Comparison of ENCODE assay signal across 1 cellular context in the genomic region with DNA sequence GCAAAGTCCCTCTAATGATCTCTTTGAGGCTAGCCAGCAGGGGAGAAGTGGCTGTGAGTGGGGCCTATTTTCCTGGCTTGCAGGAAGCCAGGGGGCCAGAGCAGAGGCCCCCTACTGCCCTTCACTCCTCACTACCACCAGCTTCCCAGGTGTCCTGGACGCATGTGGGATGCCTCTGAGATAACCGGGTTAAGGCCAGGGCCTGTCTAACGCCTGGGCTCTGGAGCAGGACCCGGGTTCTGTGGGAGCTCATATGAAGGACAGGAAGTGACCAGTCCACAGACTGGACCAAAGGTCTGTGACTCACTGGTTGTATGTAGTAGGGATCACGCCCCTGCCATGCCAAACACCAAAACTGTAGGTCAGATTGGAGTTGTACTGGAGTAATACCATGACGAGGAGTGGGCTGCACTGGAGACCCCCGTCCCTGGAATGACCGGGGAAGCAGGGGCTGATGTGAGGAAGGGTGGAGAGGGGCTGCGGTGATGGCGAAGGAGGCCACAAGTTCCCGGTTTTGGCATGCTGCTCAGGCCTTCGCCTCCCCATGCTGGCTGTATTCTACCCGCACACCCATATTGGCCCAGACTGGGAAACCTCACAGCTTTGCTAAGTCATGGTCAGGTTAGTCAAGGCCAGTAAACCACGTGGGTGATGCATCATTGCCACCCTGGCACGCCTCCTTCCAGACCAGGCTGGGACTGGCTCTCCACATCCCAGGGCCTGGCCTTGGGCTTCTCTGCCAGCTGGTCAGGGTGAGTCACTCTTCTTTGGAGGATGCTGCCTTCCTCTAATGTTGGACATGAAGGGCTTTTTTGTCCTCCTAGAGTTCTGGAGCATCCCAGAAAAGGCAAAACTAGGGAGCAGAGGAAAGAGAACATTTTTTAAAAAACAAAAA.
TF ChIP-seq lines count a peak whose summit lies in the region.

No MANE protein-coding gene starts in this region.

TF ChIP-seq in HepG2, 621 proteins besides CTCF, POLR2A, EP300 and RAD21 (continued from another document and continues in another):
- TF ChIP-seq, protein P1, sequence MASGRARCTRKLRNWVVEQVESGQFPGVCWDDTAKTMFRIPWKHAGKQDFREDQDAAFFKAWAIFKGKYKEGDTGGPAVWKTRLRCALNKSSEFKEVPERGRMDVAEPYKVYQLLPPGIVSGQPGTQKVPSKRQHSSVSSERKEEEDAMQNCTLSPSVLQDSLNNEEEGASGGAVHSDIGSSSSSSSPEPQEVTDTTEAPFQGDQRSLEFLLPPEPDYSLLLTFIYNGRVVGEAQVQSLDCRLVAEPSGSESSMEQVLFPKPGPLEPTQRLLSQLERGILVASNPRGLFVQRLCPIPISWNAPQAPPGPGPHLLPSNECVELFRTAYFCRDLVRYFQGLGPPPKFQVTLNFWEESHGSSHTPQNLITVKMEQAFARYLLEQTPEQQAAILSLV (CRISPR knock-in tag; IDR thresholded peaks at IDR 0.05; ENCODE audit: borderline replicate concordance), result no peak
- TF ChIP-seq NR1H2 (CRISPR knock-in tag; IDR thresholded peaks at IDR 0.05; ENCODE audit: borderline replicate concordance, low read depth), result no peak
- no peak for TF ChIP-seq ADNP (CRISPR knock-in tag; IDR thresholded peaks at IDR 0.05)
- no peak for TF ChIP-seq SNAI1 (CRISPR knock-in tag; IDR thresholded peaks at IDR 0.05; ENCODE audit: borderline replicate concordance)
- peak; percentile 67; the same call in 1 of the 3 replicates for TF ChIP-seq MXI1 (IDR thresholded peaks at IDR 0.05; ENCODE audit: borderline replicate concordance, low read depth, low read length)
- no peak for TF ChIP-seq EZH2 (conservative IDR thresholded peaks at IDR 0.05; ENCODE audit: low read depth, low read length)
- TF ChIP-seq, protein P2, sequence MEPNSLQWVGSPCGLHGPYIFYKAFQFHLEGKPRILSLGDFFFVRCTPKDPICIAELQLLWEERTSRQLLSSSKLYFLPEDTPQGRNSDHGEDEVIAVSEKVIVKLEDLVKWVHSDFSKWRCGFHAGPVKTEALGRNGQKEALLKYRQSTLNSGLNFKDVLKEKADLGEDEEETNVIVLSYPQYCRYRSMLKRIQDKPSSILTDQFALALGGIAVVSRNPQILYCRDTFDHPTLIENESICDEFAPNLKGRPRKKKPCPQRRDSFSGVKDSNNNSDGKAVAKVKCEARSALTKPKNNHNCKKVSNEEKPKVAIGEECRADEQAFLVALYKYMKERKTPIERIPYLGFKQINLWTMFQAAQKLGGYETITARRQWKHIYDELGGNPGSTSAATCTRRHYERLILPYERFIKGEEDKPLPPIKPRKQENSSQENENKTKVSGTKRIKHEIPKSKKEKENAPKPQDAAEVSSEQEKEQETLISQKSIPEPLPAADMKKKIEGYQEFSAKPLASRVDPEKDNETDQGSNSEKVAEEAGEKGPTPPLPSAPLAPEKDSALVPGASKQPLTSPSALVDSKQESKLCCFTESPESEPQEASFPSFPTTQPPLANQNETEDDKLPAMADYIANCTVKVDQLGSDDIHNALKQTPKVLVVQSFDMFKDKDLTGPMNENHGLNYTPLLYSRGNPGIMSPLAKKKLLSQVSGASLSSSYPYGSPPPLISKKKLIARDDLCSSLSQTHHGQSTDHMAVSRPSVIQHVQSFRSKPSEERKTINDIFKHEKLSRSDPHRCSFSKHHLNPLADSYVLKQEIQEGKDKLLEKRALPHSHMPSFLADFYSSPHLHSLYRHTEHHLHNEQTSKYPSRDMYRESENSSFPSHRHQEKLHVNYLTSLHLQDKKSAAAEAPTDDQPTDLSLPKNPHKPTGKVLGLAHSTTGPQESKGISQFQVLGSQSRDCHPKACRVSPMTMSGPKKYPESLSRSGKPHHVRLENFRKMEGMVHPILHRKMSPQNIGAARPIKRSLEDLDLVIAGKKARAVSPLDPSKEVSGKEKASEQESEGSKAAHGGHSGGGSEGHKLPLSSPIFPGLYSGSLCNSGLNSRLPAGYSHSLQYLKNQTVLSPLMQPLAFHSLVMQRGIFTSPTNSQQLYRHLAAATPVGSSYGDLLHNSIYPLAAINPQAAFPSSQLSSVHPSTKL (CRISPR knock-in tag; IDR thresholded peaks at IDR 0.05), result peak; percentile 29
- TF ChIP-seq MZF1 (CRISPR knock-in tag; IDR thresholded peaks at IDR 0.05; ENCODE audit: borderline replicate concordance), result no peak
- no peak for TF ChIP-seq ELF4 (CRISPR knock-in tag; IDR thresholded peaks at IDR 0.05; ENCODE audit: borderline replicate concordance)
- TF ChIP-seq SMAD3 (CRISPR knock-in tag; IDR thresholded peaks at IDR 0.05), result no peak
- TF ChIP-seq, protein P3, sequence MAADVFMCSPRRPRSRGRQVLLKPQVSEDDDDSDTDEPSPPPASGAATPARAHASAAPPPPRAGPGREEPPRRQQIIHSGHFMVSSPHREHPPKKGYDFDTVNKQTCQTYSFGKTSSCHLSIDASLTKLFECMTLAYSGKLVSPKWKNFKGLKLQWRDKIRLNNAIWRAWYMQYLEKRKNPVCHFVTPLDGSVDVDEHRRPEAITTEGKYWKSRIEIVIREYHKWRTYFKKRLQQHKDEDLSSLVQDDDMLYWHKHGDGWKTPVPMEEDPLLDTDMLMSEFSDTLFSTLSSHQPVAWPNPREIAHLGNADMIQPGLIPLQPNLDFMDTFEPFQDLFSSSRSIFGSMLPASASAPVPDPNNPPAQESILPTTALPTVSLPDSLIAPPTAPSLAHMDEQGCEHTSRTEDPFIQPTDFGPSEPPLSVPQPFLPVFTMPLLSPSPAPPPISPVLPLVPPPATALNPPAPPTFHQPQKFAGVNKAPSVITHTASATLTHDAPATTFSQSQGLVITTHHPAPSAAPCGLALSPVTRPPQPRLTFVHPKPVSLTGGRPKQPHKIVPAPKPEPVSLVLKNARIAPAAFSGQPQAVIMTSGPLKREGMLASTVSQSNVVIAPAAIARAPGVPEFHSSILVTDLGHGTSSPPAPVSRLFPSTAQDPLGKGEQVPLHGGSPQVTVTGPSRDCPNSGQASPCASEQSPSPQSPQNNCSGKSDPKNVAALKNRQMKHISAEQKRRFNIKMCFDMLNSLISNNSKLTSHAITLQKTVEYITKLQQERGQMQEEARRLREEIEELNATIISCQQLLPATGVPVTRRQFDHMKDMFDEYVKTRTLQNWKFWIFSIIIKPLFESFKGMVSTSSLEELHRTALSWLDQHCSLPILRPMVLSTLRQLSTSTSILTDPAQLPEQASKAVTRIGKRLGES (CRISPR knock-in tag; IDR thresholded peaks at IDR 0.05; ENCODE audit: borderline replicate concordance), result no peak
- no peak for TF ChIP-seq ZNF660 (CRISPR knock-in tag; IDR thresholded peaks at IDR 0.05; ENCODE audit: borderline replicate concordance, low read depth)
- TF ChIP-seq RFX3 (CRISPR knock-in tag; IDR thresholded peaks at IDR 0.05), result no peak
- TF ChIP-seq RBFOX2 (IDR thresholded peaks at IDR 0.05; ENCODE audit: low read depth, low read length), result no peak
- TF ChIP-seq CAMTA2 (CRISPR knock-in tag; IDR thresholded peaks at IDR 0.05; ENCODE audit: borderline replicate concordance), result 0 out of 2 replicates have a peak, but pooled peaks have one; percentile 47
- TF ChIP-seq YEATS2 (CRISPR knock-in tag; IDR thresholded peaks at IDR 0.05; ENCODE audit: borderline replicate concordance), result peak; percentile 61; the same call in 1 of the 2 replicates
- TF ChIP-seq NFE2 (CRISPR knock-in tag; IDR thresholded peaks at IDR 0.05), result peak; percentile 86
- TF ChIP-seq ZNF547 (CRISPR knock-in tag; IDR thresholded peaks at IDR 0.05), result no peak
- no peak; the same call in 1 of the 2 replicates for TF ChIP-seq MYC (CRISPR knock-in tag; IDR thresholded peaks at IDR 0.05; ENCODE audit: borderline replicate concordance)
- no peak for TF ChIP-seq ZNF598 (CRISPR knock-in tag; IDR thresholded peaks at IDR 0.05; ENCODE audit: borderline replicate concordance)
- TF ChIP-seq, protein P4, sequence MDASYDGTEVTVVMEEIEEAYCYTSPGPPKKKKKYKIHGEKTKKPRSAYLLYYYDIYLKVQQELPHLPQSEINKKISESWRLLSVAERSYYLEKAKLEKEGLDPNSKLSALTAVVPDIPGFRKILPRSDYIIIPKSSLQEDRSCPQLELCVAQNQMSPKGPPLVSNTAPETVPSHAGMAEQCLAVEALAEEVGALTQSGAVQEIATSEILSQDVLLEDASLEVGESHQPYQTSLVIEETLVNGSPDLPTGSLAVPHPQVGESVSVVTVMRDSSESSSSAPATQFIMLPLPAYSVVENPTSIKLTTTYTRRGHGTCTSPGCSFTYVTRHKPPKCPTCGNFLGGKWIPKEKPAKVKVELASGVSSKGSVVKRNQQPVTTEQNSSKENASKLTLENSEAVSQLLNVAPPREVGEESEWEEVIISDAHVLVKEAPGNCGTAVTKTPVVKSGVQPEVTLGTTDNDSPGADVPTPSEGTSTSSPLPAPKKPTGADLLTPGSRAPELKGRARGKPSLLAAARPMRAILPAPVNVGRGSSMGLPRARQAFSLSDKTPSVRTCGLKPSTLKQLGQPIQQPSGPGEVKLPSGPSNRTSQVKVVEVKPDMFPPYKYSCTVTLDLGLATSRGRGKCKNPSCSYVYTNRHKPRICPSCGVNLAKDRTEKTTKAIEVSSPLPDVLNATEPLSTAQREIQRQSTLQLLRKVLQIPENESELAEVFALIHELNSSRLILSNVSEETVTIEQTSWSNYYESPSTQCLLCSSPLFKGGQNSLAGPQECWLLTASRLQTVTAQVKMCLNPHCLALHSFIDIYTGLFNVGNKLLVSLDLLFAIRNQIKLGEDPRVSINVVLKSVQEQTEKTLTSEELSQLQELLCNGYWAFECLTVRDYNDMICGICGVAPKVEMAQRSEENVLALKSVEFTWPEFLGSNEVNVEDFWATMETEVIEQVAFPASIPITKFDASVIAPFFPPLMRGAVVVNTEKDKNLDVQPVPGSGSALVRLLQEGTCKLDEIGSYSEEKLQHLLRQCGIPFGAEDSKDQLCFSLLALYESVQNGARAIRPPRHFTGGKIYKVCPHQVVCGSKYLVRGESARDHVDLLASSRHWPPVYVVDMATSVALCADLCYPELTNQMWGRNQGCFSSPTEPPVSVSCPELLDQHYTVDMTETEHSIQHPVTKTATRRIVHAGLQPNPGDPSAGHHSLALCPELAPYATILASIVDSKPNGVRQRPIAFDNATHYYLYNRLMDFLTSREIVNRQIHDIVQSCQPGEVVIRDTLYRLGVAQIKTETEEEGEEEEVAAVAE (CRISPR knock-in tag; IDR thresholded peaks at IDR 0.05; ENCODE audit: borderline replicate concordance), result no peak
- no peak for TF ChIP-seq SKI (IDR thresholded peaks at IDR 0.05; ENCODE audit: partially characterized antibody)
- TF ChIP-seq SP1 (IDR thresholded peaks at IDR 0.05), result no peak
- TF ChIP-seq SP1 (CRISPR knock-in tag; IDR thresholded peaks at IDR 0.05), result 0 out of 2 replicates have a peak, but pooled peaks have one; percentile 22
- TF ChIP-seq HMG20B (CRISPR knock-in tag; conservative IDR thresholded peaks at IDR 0.05), result 0 out of 2 replicates have a peak, but pooled peaks have one; percentile 55
- no peak for TF ChIP-seq ZNF138 (CRISPR knock-in tag; IDR thresholded peaks at IDR 0.05; ENCODE audit: low read depth)
- TF ChIP-seq ZNF672 (CRISPR knock-in tag; IDR thresholded peaks at IDR 0.05), result no peak
- no peak for TF ChIP-seq CHCHD3 (CRISPR knock-in tag; IDR thresholded peaks at IDR 0.05)
- no peak for TF ChIP-seq ZFP36L1 (CRISPR knock-in tag; IDR thresholded peaks at IDR 0.05)
- TF ChIP-seq PAX8 (CRISPR knock-in tag; IDR thresholded peaks at IDR 0.05; ENCODE audit: borderline replicate concordance), result no peak
- TF ChIP-seq ZNF883 (CRISPR knock-in tag; IDR thresholded peaks at IDR 0.05; ENCODE audit: not compliant biosample characterization), result no peak
- no peak for TF ChIP-seq ZKSCAN1 (IDR thresholded peaks at IDR 0.05; ENCODE audit: low read length)
- TF ChIP-seq EEA1 (CRISPR knock-in tag; IDR thresholded peaks at IDR 0.05; ENCODE audit: borderline replicate concordance), result no peak
- TF ChIP-seq ZNF256 (CRISPR knock-in tag; conservative IDR thresholded peaks at IDR 0.05), result no peak
- no peak for TF ChIP-seq KLF15 (CRISPR knock-in tag; IDR thresholded peaks at IDR 0.05; ENCODE audit: borderline replicate concordance)
- TF ChIP-seq ISX (CRISPR knock-in tag; conservative IDR thresholded peaks at IDR 0.05), result no peak
- no peak for TF ChIP-seq PPARG (CRISPR knock-in tag; conservative IDR thresholded peaks at IDR 0.05)
- TF ChIP-seq, protein P5, sequence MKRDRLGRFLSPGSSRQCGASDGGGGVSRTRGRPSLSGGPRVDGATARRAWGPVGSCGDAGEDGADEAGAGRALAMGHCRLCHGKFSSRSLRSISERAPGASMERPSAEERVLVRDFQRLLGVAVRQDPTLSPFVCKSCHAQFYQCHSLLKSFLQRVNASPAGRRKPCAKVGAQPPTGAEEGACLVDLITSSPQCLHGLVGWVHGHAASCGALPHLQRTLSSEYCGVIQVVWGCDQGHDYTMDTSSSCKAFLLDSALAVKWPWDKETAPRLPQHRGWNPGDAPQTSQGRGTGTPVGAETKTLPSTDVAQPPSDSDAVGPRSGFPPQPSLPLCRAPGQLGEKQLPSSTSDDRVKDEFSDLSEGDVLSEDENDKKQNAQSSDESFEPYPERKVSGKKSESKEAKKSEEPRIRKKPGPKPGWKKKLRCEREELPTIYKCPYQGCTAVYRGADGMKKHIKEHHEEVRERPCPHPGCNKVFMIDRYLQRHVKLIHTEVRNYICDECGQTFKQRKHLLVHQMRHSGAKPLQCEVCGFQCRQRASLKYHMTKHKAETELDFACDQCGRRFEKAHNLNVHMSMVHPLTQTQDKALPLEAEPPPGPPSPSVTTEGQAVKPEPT (CRISPR knock-in tag; IDR thresholded peaks at IDR 0.05; ENCODE audit: low read depth), result no peak
- TF ChIP-seq, protein P6, sequence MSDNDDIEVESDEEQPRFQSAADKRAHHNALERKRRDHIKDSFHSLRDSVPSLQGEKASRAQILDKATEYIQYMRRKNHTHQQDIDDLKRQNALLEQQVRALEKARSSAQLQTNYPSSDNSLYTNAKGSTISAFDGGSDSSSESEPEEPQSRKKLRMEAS (IDR thresholded peaks at IDR 0.05), result peak; percentile 36; the same call in 1 of the 2 replicates
- no peak for TF ChIP-seq ZNF761 (CRISPR knock-in tag; conservative IDR thresholded peaks at IDR 0.05)
- TF ChIP-seq MIXL1 (CRISPR knock-in tag; IDR thresholded peaks at IDR 0.05), result no peak
- no peak for TF ChIP-seq ZNF839 (CRISPR knock-in tag; IDR thresholded peaks at IDR 0.05; ENCODE audit: borderline replicate concordance)
- no peak for TF ChIP-seq ZNF629 (CRISPR knock-in tag; conservative IDR thresholded peaks at IDR 0.05)
- TF ChIP-seq TBX3 (IDR thresholded peaks at IDR 0.05; ENCODE audit: borderline replicate concordance), result no peak
- TF ChIP-seq, protein P7, sequence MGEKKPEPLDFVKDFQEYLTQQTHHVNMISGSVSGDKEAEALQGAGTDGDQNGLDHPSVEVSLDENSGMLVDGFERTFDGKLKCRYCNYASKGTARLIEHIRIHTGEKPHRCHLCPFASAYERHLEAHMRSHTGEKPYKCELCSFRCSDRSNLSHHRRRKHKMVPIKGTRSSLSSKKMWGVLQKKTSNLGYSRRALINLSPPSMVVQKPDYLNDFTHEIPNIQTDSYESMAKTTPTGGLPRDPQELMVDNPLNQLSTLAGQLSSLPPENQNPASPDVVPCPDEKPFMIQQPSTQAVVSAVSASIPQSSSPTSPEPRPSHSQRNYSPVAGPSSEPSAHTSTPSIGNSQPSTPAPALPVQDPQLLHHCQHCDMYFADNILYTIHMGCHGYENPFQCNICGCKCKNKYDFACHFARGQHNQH (CRISPR knock-in tag; IDR thresholded peaks at IDR 0.05), result no peak
- TF ChIP-seq, protein P8, sequence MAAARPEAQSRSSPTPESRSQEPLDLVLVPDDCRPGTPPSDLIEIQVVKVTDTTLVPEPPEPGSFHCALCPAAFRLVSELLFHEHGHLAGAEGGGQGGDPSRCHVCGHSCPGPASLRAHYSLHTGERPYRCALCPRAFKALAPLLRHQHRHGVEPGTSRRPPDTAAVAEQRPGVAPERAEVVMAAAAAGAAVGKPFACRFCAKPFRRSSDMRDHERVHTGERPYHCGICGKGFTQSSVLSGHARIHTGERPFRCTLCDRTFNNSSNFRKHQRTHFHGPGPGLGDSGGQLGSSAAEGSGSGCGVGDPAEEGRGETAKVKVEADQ (CRISPR knock-in tag; IDR thresholded peaks at IDR 0.05; ENCODE audit: borderline replicate concordance), result no peak
- no peak for TF ChIP-seq ZNF570 (CRISPR knock-in tag; IDR thresholded peaks at IDR 0.05; ENCODE audit: borderline replicate concordance)
- TF ChIP-seq FOSL2 (CRISPR knock-in tag; IDR thresholded peaks at IDR 0.05), result peak; percentile 90
